Comparison of ENCODE assay signal across 24 cellular contexts in genomic region chr9:70058569-70059161, GRCh38. TPM values are rescaled to one million over a fixed set of nuclear protein-coding genes. Genes with fewer than 3 reads are reported as not detected.
"Had no signal": no experiment of that assay in that cellular context is flagged by ENCODE, and none has a peak within 500 bp of the region (broad histone marks: within the 10 kb centered on the region; RNA-seq: fewer than 3 reads in every experiment).

No MANE protein-coding gene starts in this region.

- H3K36me3 Mint-ChIP-seq: memory B cell, naive B cell, neural progenitor cell, type B pancreatic cell had no signal

- H3K4me1 Mint-ChIP-seq: activated CD4-positive, alpha-beta T cell treated with anti-CD3 and anti-CD28 coated beads, Interleukin-2, amount 10 ng/mL, durations not matched to agents 7 days and 5 days; neural progenitor cell had no signal

- H3K4me1 ChIP-seq: left lung had no signal

- H3K9me3 ChIP-seq: ascending aorta, left lung, ovary, SJCRH30 had no signal

- ATAC-seq: activated CD4-positive, CD25-positive, alpha-beta regulatory T cell treated with anti-CD3 and anti-CD28 coated beads, Interleukin-2, amount 50 U/mL, for 24 hours; left lung had no signal

- H3K9me3 Mint-ChIP-seq: activated CD4-positive, alpha-beta T cell treated with anti-CD3 and anti-CD28 coated beads, Interleukin-2, amount 10 ng/mL, durations not matched to agents 7 days and 5 days; memory B cell; type B pancreatic cell had no signal

- H3K27ac ChIP-seq: left lung, neural progenitor cell, SJCRH30 had no signal

- H3K27me3 ChIP-seq: ascending aorta, left lung, neural progenitor cell, ovary, SJCRH30 had no signal

- H3K27ac Mint-ChIP-seq: activated CD4-positive, alpha-beta T cell treated with anti-CD3 and anti-CD28 coated beads, Interleukin-2, amount 10 ng/mL, durations not matched to agents 7 days and 5 days; memory B cell; neural progenitor cell; type B pancreatic cell had no signal

- H3K4me3 ChIP-seq: ascending aorta, left lung, neural progenitor cell, ovary, SJCRH30 had no signal

- H3K36me3 ChIP-seq: ascending aorta, left lung, neural progenitor cell, ovary, SJCRH30 had no signal

- H3K4me3 Mint-ChIP-seq: activated CD4-positive, alpha-beta T cell treated with anti-CD3 and anti-CD28 coated beads, Interleukin-2, amount 10 ng/mL, durations not matched to agents 7 days and 5 days; memory B cell; naive B cell; neural progenitor cell; type B pancreatic cell had no signal

- DNase-seq: activated CD4-positive, alpha-beta T cell treated with anti-CD3 and anti-CD28 coated beads, Interleukin-2, amount 10 ng/mL, durations not matched to agents 7 days and 5 days; activated CD8-positive, alpha-beta memory T cell treated with anti-CD3 and anti-CD28 coated beads for 24 hours; activated CD8-positive, alpha-beta memory T cell treated with anti-CD3 and anti-CD28 coated beads, Interleukin-2, amount 50 U/mL, for 48 hours; activated effector memory CD4-positive, alpha-beta T cell treated with Interleukin-2 at 50 U/mL for 16 hours; activated naive CD4-positive, alpha-beta T cell treated with anti-CD3 and anti-CD28 coated beads, Interleukin-2, amount 50 U/mL, for 16 hours; activated T-cell treated with anti-CD3 and anti-CD28 coated beads, Interleukin-2, amount 50 U/mL, for 48 hours; foreskin melanocyte; head of caudate nucleus; left lung; naive B cell; ovary; SJCRH30; stimulated activated CD4-positive, alpha-beta T cell treated with anti-CD3 and anti-CD28 coated beads, Interleukin-12 subunit alpha, Interleukin-12 subunit beta, amount 100 ng/mL, for 4 hours; stimulated activated CD4-positive, alpha-beta T cell treated with anti-CD3 and anti-CD28 coated beads, Interleukin-1b, Interleukin-23, amount 100 ng/mL, for 48 hours; stimulated activated CD8-positive, alpha-beta memory T cell treated with anti-CD3 and anti-CD28 coated beads, Interleukin-4, amount 100 ng/mL, for 48 hours; stimulated activated naive CD4-positive, alpha-beta T cell; substantia nigra; T1000 had no signal

RNA-seq across cellular contexts. Expression of gene MAMDC2, which starts 15.0 kb away (rescaled TPM):
- total RNA-seq: activated CD4-positive, alpha-beta T cell treated with anti-CD3 and anti-CD28 coated beads, Interleukin-2, amount 10 ng/mL, durations not matched to agents 7 days and 5 days; T-helper 1 cell treated with Interleukin-12 subunit alpha and Interleukin-12 subunit beta and Interleukin-4 antibody, amounts not matched to agents 30 ng/mL and 1 ng/mL, for 36 hours had no signal
